8 cellular contexts compared by ENCODE assay signal in genomic region chr7:38362591-38363239, GRCh38.
DNase-seq lines count a peak whose midpoint lies in the region; ATAC-seq and TF ChIP-seq lines count a peak whose summit lies in the region.
"Not testable (repeated sequence)": the region's sequence is repeated elsewhere in the genome, so short reads cannot be mapped to it uniquely, and the experiment has no call there.

No MANE protein-coding gene starts in this region.

- intact Hi-C loops in CD4-positive, alpha-beta memory T cell (cut with micrococcal nuclease): loop anchor here (1.0 to 2.0 kb wide), 3 partner anchors 10 to 147 kb away; no protein-coding TSS in a partner anchor
- intact Hi-C loops in activated CD8-positive, alpha-beta T cell treated with anti-CD3 and anti-CD28 coated beads for 36 hours (cut with micrococcal nuclease); MCF 10A (cut with micrococcal nuclease): not testable (repeated sequence)

- DNase-seq in CD4-positive, alpha-beta memory T cell: peak; percentile 47 to 79 (median 54)
- DNase-seq in SJCRH30: peak; percentile 67 to 77
- DNase-seq in activated CD8-positive, alpha-beta T cell treated with anti-CD3 and anti-CD28 coated beads for 36 hours: peak; percentile 83
- not testable (repeated sequence) for DNase-seq in MCF 10A (ENCODE audit: unreplicated experiment)
- DNase-seq in stimulated activated CD4-positive, alpha-beta T cell treated with anti-CD3 and anti-CD28 coated beads, Interleukin-1b, Interleukin-23, amount 100 ng/mL, for 48 hours: peak; percentile 55

- ATAC-seq in GM19023 (IDR thresholded peaks at IDR 0.05; ENCODE audit: unreplicated experiment): peak; percentile 37
- ATAC-seq in HG02623 (IDR thresholded peaks at IDR 0.05; ENCODE audit: unreplicated experiment): peak; percentile 34
- peak; percentile 33 for ATAC-seq in HG03442 (IDR thresholded peaks at IDR 0.05; ENCODE audit: unreplicated experiment)
- peak; percentile 35 for ATAC-seq in activated CD8-positive, alpha-beta T cell treated with anti-CD3 and anti-CD28 coated beads for 36 hours

- peak overlapping the region; percentile 71 to 94 (median 85) for H3K4me3 Mint-ChIP-seq in CD4-positive, alpha-beta memory T cell
- peak overlapping the region; percentile 69 for H3K4me3 Mint-ChIP-seq in activated CD8-positive, alpha-beta T cell treated with anti-CD3 and anti-CD28 coated beads for 36 hours
- H3K4me3 Mint-ChIP-seq in MCF 10A (ENCODE audit: unreplicated experiment): not testable (repeated sequence)

- CTCF ChIA-PET in CD4-positive, alpha-beta memory T cell (lab: Charles Lee; ENCODE audit: partially characterized antibody): interaction anchor here (1.0 to 16.6 kb wide), 18 partner anchors 8 to 254 kb away, joined by 3 to 758 read pairs (median 4); no protein-coding TSS in a partner anchor
- CTCF ChIA-PET in activated CD8-positive, alpha-beta T cell treated with anti-CD3 and anti-CD28 coated beads for 36 hours (lab: Charles Lee): interaction anchor here (0.7 to 2.6 kb wide), 8 partner anchors 10 to 147 kb away, joined by 3 to 17 read pairs (median 4); no protein-coding TSS in a partner anchor
- CTCF ChIA-PET in MCF 10A (lab: Yijun Ruan, JAX): interaction anchor here (0.7 kb wide), 1 partner anchor 177 kb away, joined by 3 read pairs; no protein-coding TSS in a partner anchor

- H3K4me1 Mint-ChIP-seq in CD4-positive, alpha-beta memory T cell: peaks cover 41 to 84% (median 44%) of the 10 kb centered on the region in 4 donors
- peaks cover 62% of the 10 kb centered on the region for H3K4me1 Mint-ChIP-seq in activated CD8-positive, alpha-beta T cell treated with anti-CD3 and anti-CD28 coated beads for 36 hours (ENCODE audit: low read depth)
- not testable (repeated sequence) for H3K4me1 Mint-ChIP-seq in MCF 10A (ENCODE audit: insufficient read depth, unreplicated experiment)

- H3K4me1 ChIP-seq in CD4-positive, alpha-beta memory T cell (ENCODE audit: insufficient read depth, low read length): peaks cover 54% of the 10 kb centered on the region
- peaks cover 17% of the 10 kb centered on the region for H3K4me1 ChIP-seq in SJCRH30

- not testable (repeated sequence) for H3K27me3 ChIP-seq in CD4-positive, alpha-beta memory T cell (ENCODE audit: insufficient read depth, low read length); SJCRH30

- BruUV-seq in MCF 10A (replicated peaks; lab: Mats Ljungman, UMichigan): not testable (repeated sequence)

- POLR2A ChIA-PET in CD4-positive, alpha-beta memory T cell (lab: Charles Lee; ENCODE audit: partially characterized antibody): interaction anchor here (1.0 to 1.2 kb wide), 2 partner anchors 27 kb away, joined by 4 to 5 read pairs; no protein-coding TSS in a partner anchor
- POLR2A ChIA-PET in activated CD8-positive, alpha-beta T cell treated with anti-CD3 and anti-CD28 coated beads for 36 hours (lab: Charles Lee); MCF 10A (lab: Yijun Ruan, JAX): not testable (repeated sequence)

- not testable (repeated sequence) for TF ChIP-seq CTCF in activated CD8-positive, alpha-beta T cell treated with anti-CD3 and anti-CD28 coated beads for 36 hours (IDR thresholded peaks at IDR 0.05); MCF 10A (IDR thresholded peaks at IDR 0.05; ENCODE audit: unreplicated experiment)

- peak overlapping the region in 1 of 2 donors; percentile 51 for H3K4me3 ChIP-seq in CD4-positive, alpha-beta memory T cell (ENCODE audit: low read length in 2 of 2)
- not testable (repeated sequence) for H3K4me3 ChIP-seq in SJCRH30

- H3K36me3 ChIP-seq in CD4-positive, alpha-beta memory T cell (ENCODE audit: insufficient read depth, low read length); SJCRH30: not testable (repeated sequence)

- not testable (repeated sequence) for H3K27me3 Mint-ChIP-seq in CD4-positive, alpha-beta memory T cell; activated CD8-positive, alpha-beta T cell treated with anti-CD3 and anti-CD28 coated beads for 36 hours; MCF 10A (ENCODE audit: insufficient read depth, unreplicated experiment)

- not testable (repeated sequence) for H3K9me3 ChIP-seq in CD4-positive, alpha-beta memory T cell (ENCODE audit: control insufficient read depth in 1 of 2, low read length in 2 of 2); SJCRH30 (replicated peaks)

- H3K27ac ChIP-seq in CD4-positive, alpha-beta memory T cell (ENCODE audit: low read depth, low read length): peak overlapping the region; percentile 65
- peak overlapping the region; percentile 41; the same call in 1 of the 2 replicates for H3K27ac ChIP-seq in SJCRH30

- H3K9me3 Mint-ChIP-seq in CD4-positive, alpha-beta memory T cell; activated CD8-positive, alpha-beta T cell treated with anti-CD3 and anti-CD28 coated beads for 36 hours; MCF 10A (ENCODE audit: unreplicated experiment): not testable (repeated sequence)

- H3K36me3 Mint-ChIP-seq in CD4-positive, alpha-beta memory T cell: peaks cover 0 to 22% of the 10 kb centered on the region in 2 donors
- peaks cover 26% of the 10 kb centered on the region for H3K36me3 Mint-ChIP-seq in activated CD8-positive, alpha-beta T cell treated with anti-CD3 and anti-CD28 coated beads for 36 hours (ENCODE audit: low read depth)
- not testable (repeated sequence) for H3K36me3 Mint-ChIP-seq in MCF 10A (ENCODE audit: insufficient read depth, unreplicated experiment)

- H3K27ac Mint-ChIP-seq in CD4-positive, alpha-beta memory T cell: peak overlapping the region; percentile 90 to 97 (median 94)
- peak overlapping the region; percentile 96 for H3K27ac Mint-ChIP-seq in activated CD8-positive, alpha-beta T cell treated with anti-CD3 and anti-CD28 coated beads for 36 hours
- H3K27ac Mint-ChIP-seq in MCF 10A (ENCODE audit: low read depth, unreplicated experiment): peak overlapping the region; percentile 63
